8 cellular contexts compared by ENCODE assay signal in genomic region chr5:29715167-29715566, GRCh38.
"Had no signal": no experiment of that assay in that cellular context is flagged by ENCODE, and none has a peak within 500 bp of the region (broad histone marks: within the 10 kb centered on the region; RNA-seq: fewer than 3 reads in every experiment).

No MANE protein-coding gene starts in this region.

- ATAC-seq: GM12878 had no signal

- DNase-seq: GDM1, GF-D8 had no signal

- FAIRE-seq: G401.6, GM12878, GM12891, GM12892, GM18507, GM19239 had no signal

- H3K4me3 ChIP-seq: GM12878 had no signal
